ENCODE assay signal across 11 cellular contexts in the genomic region with DNA sequence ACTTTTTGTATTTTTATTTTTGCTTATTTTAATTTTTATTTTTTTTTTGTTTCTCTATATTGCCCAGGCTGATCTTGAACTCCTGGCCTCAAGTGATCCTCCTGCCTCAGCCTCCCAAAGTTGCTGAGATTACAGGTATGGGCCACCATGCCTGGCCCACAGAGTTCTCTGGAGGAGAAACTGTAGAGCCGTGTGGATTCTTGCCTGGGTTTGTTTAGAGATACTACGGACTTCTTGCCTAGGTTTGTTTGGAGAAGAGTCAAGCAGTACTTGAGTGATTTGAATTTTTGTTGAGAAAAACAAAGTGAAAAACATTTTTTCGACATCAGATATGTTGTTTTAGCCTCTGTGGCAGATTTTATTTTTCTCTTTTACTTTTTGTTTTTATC.
DNase-seq lines count a peak whose midpoint lies in the region; ATAC-seq, FAIRE-seq and TF ChIP-seq lines count a peak whose summit lies in the region.
"Had no signal": no experiment of that assay in that cellular context is flagged by ENCODE, and none has a peak within 500 bp of the region (broad histone marks: within the 10 kb centered on the region; RNA-seq: fewer than 3 reads in every experiment).

No MANE protein-coding gene starts in this region.

- TF ChIP-seq CTCF in GM06990 (IDR thresholded peaks at IDR 0.05; ENCODE audit: insufficient read depth, low read length, poor library complexity, severe bottlenecking): no peak
- no peak for TF ChIP-seq CTCF in NB4 (IDR thresholded peaks at IDR 0.05; ENCODE audit: low read depth, low read length)
- no peak for TF ChIP-seq CTCF in smooth muscle cell (IDR thresholded peaks at IDR 0.05; ENCODE audit: borderline replicate concordance, insufficient read depth, poor library complexity, severe bottlenecking)
- no peak for TF ChIP-seq CTCF in heart left ventricle (IDR thresholded peaks at IDR 0.05)

- H4K20me1 ChIP-seq in smooth muscle cell (ENCODE audit: low read depth): no peaks in the 10 kb centered on the region

- H3K36me3 Mint-ChIP-seq in activated naive CD8-positive, alpha-beta T cell treated with anti-CD3 and anti-CD28 coated beads, Interleukin-2, amount 10 ng/mL, durations not matched to agents 7 days and 5 days: peaks cover 2% of the 10 kb centered on the region

- H3K4me1 Mint-ChIP-seq in activated naive CD8-positive, alpha-beta T cell treated with anti-CD3 and anti-CD28 coated beads, Interleukin-2, amount 10 ng/mL, durations not matched to agents 7 days and 5 days: peaks cover 15% of the 10 kb centered on the region

- DNase-seq in GM06990 (ENCODE audit: extremely low read depth, insufficient read length) (no peak), NB4 (ENCODE audit: low read depth) (peak; percentile 2), smooth muscle cell (lab: John Stamatoyannopoulos, UW; ENCODE audit: unreplicated experiment) (no peak), frontal cortex (ENCODE audit: low spot score in 2 of 2) (no peak), heart left ventricle (no peak)
- DNase-seq in activated naive CD8-positive, alpha-beta T cell treated with anti-CD3 and anti-CD28 coated beads, Interleukin-2, amount 10 ng/mL, durations not matched to agents 7 days and 5 days: no peak
- no peak for DNase-seq in stimulated activated CD4-positive, alpha-beta T cell treated with anti-CD3 and anti-CD28 coated beads, Interleukin-2, amount 100 ng/mL, for 24 hours
- DNase-seq: H9 had no signal

- WGBS in smooth muscle cell (ENCODE audit: low lambda C conversion rate): 73% methylated on average over 3 of the region's 3 CpGs
- 79 to 85% (median 80%) methylated on average over 3 of the region's 3 CpGs for WGBS in heart left ventricle, 4 donors

- peak overlapping the region; percentile 66 for H3K4me3 Mint-ChIP-seq in activated naive CD8-positive, alpha-beta T cell treated with anti-CD3 and anti-CD28 coated beads, Interleukin-2, amount 10 ng/mL, durations not matched to agents 7 days and 5 days
- H3K4me3 Mint-ChIP-seq: H9 had no signal

- peak overlapping the region; percentile 68 for H3K4me2 ChIP-seq in smooth muscle cell

- no peaks in the 10 kb centered on the region for H3K27me3 ChIP-seq in GM06990 (replicated peaks; ENCODE audit: control insufficient read depth, insufficient read depth, low read length)
- H3K27me3 ChIP-seq in smooth muscle cell (ENCODE audit: low read depth): no peaks in the 10 kb centered on the region
- H3K27me3 ChIP-seq in heart left ventricle: no peaks in the 10 kb centered on the region
- H3K27me3 ChIP-seq: esophagus muscularis mucosa had no signal

- FAIRE-seq in frontal cortex (lab: Jason Lieb, UNC): no peak
- FAIRE-seq: keratinocyte had no signal

- H3K4me3 ChIP-seq in GM06990 (replicated peaks; ENCODE audit: low read depth, low read length): peak overlapping the region; percentile 31; the same call in 1 of the 2 replicates
- no peak overlapping the region for H3K4me3 ChIP-seq in NB4 (ENCODE audit: low read depth, low read length)
- H3K4me3 ChIP-seq in smooth muscle cell: no peak overlapping the region
- H3K4me3 ChIP-seq in heart left ventricle: no peak overlapping the region

- intact Hi-C loops in heart left ventricle (cut with DNase I): no loop called here

- H3K9me3 ChIP-seq in smooth muscle cell (replicated peaks; ENCODE audit: low read depth): no peaks in the 10 kb centered on the region
- H3K9me3 ChIP-seq in heart left ventricle: no peaks in the 10 kb centered on the region
- H3K9me3 ChIP-seq: esophagus muscularis mucosa had no signal

- H3K9ac ChIP-seq in smooth muscle cell (ENCODE audit: low read depth): peak overlapping the region; percentile 67

- POLR2A ChIA-PET in activated naive CD8-positive, alpha-beta T cell treated with anti-CD3 and anti-CD28 coated beads, Interleukin-2, amount 10 ng/mL, durations not matched to agents 7 days and 5 days (lab: Charles Lee): no interaction called here

- H3K4me1 ChIP-seq in smooth muscle cell (ENCODE audit: low read depth): no peaks in the 10 kb centered on the region
- H3K4me1 ChIP-seq in heart left ventricle: peaks cover 0 to 28% (median 7%) of the 10 kb centered on the region in 12 donors

- TF ChIP-seq POLR2A in NB4 (IDR thresholded peaks at IDR 0.05; ENCODE audit: extremely low read depth, insufficient read length): no peak
- no peak for TF ChIP-seq POLR2A in heart left ventricle (IDR thresholded peaks at IDR 0.05)

- H3K79me2 ChIP-seq in smooth muscle cell (ENCODE audit: low read depth): no peaks in the 10 kb centered on the region

- no peaks in the 10 kb centered on the region for H3F3A ChIP-seq in smooth muscle cell (ENCODE audit: low read depth)

- H3K27ac ChIP-seq in smooth muscle cell (ENCODE audit: low read depth): peak overlapping the region; percentile 93
- H3K27ac ChIP-seq in heart left ventricle: no peak overlapping the region
- H3K27ac ChIP-seq: esophagus muscularis mucosa had no signal

- H2AFZ ChIP-seq in smooth muscle cell (ENCODE audit: low read depth): no peak overlapping the region

- H3K9me3 Mint-ChIP-seq in activated naive CD8-positive, alpha-beta T cell treated with anti-CD3 and anti-CD28 coated beads, Interleukin-2, amount 10 ng/mL, durations not matched to agents 7 days and 5 days: no peaks in the 10 kb centered on the region
- H3K9me3 Mint-ChIP-seq: H9 had no signal

- peak overlapping the region; percentile 67 for H3K27ac Mint-ChIP-seq in activated naive CD8-positive, alpha-beta T cell treated with anti-CD3 and anti-CD28 coated beads, Interleukin-2, amount 10 ng/mL, durations not matched to agents 7 days and 5 days
- H3K27ac Mint-ChIP-seq: H9 had no signal

- H3K36me3 ChIP-seq in GM06990 (ENCODE audit: control insufficient read depth, insufficient read depth, low read length) (no peaks in the 10 kb centered on the region; the same call in 1 of the 2 replicates), smooth muscle cell (ENCODE audit: low read depth) (no peaks in the 10 kb centered on the region), heart left ventricle (no peaks in the 10 kb centered on the region)
- H3K36me3 ChIP-seq: esophagus muscularis mucosa had no signal

- peaks cover 9% of the 10 kb centered on the region for H3K27me3 Mint-ChIP-seq in activated naive CD8-positive, alpha-beta T cell treated with anti-CD3 and anti-CD28 coated beads, Interleukin-2, amount 10 ng/mL, durations not matched to agents 7 days and 5 days

- no peak for ATAC-seq in activated naive CD8-positive, alpha-beta T cell treated with anti-CD3 and anti-CD28 coated beads, Interleukin-2, amount 10 ng/mL, durations not matched to agents 7 days and 5 days (ENCODE audit: low read depth)
- no peak for ATAC-seq in GM21723 (IDR thresholded peaks at IDR 0.05; ENCODE audit: unreplicated experiment)
- ATAC-seq in heart left ventricle: no peak
